ENCODE assay signal across 20 cellular contexts in the genomic region with DNA sequence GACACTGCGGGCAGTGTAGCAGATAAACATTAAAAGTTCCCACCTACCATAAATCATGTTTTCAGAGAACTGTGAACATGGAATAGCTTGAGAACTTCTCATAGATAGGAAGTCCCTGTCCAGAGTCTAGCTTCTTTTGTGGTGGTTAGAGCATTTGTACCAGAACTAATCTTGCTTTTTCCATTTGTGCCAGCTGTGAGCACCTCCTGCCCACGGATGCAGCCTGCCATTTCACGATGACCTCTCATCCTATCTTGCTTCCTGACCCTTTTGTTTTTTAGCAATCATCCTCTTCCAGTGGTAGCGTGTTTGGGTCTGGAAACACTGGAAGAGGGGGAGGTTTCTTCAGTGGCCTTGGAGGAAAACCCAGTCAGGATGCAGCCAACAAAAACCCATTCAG.
A peak's percentile ranks its signal among the peaks of the same experiment; 100 is the strongest.
DNase-seq lines count a peak whose midpoint lies in the region; ATAC-seq, FAIRE-seq and TF ChIP-seq lines count a peak whose summit lies in the region.
"Had no signal": no experiment of that assay in that cellular context is flagged by ENCODE, and none has a peak within 500 bp of the region (broad histone marks: within the 10 kb centered on the region; RNA-seq: fewer than 3 reads in every experiment).

No MANE protein-coding gene starts in this region.

- no peak for TF ChIP-seq RAD21 in K562 (CRISPR knock-in tag; conservative IDR thresholded peaks at IDR 0.05 in 1 of 2, IDR thresholded peaks at IDR 0.05 in 1 of 2)

- H3K4me1 ChIP-seq in K562 (replicated peaks in 1 of 2; ENCODE audit: control insufficient read depth in 2 of 2, insufficient read depth in 2 of 2, low read length in 2 of 2) (peaks cover 0 to 16% of the 10 kb centered on the region in 2 experiments; a peak in 3 of 5 replicates), vagina (peaks cover 13% of the 10 kb centered on the region), GM23248 (ENCODE audit: insufficient read depth) (peaks cover 12% of the 10 kb centered on the region)
- H3K4me1 ChIP-seq: Caco-2 had no signal

- POLR2A ChIA-PET in K562 (lab: Yijun Ruan, JAX): interaction anchor here (0.6 to 11.5 kb wide), 15 partner anchors 7 to 390 kb away, joined by 3 to 156 read pairs (median 4); no protein-coding TSS in a partner anchor

- in situ Hi-C loops in K562 (cut with MboI): loop anchor here (10.0 kb wide), 1 partner anchor 120 kb away; no protein-coding TSS in a partner anchor
- in situ Hi-C loops in GM23248 (cut with MboI): no loop called here

- H3K4me3 Mint-ChIP-seq in endothelial cell (ENCODE audit: unreplicated experiment) (no peak overlapping the region), nephron progenitor cell (no peak overlapping the region)
- H3K4me3 Mint-ChIP-seq: CD4-positive, CD25-positive, alpha-beta regulatory T cell; IgD-negative memory B cell had no signal

- H2AFZ ChIP-seq in K562 (ENCODE audit: low read depth, low read length) (no peak overlapping the region), GM23248 (no peak overlapping the region)

- H3K9me3 Mint-ChIP-seq in endothelial cell (ENCODE audit: unreplicated experiment) (peaks cover 5% of the 10 kb centered on the region), nephron progenitor cell (peaks cover 30% of the 10 kb centered on the region)

- H3K27ac ChIP-seq in K562 (ENCODE audit: extremely low read depth, low read depth, low read length) (no peak overlapping the region), vagina (peak overlapping the region; percentile 20), GM23248 (no peak overlapping the region)

- peaks cover 4% of the 10 kb centered on the region for H3K9me1 ChIP-seq in K562 (ENCODE audit: control insufficient read depth, insufficient read depth, low read length)

- H3K9ac ChIP-seq in K562 (ENCODE audit: insufficient read depth in 1 of 2, low read depth in 2 of 2, low read length in 2 of 2) (no peak overlapping the region; a peak in 1 of 4 replicates), GM23248 (no peak overlapping the region)

- peaks cover 87% of the 10 kb centered on the region for H3K36me3 ChIP-seq in K562 (ENCODE audit: control insufficient read depth, insufficient read depth, low read length)
- peaks cover 0 to 32% of the 10 kb centered on the region in 2 donors for H3K36me3 ChIP-seq in vagina
- H3K36me3 ChIP-seq in GM23248 (ENCODE audit: low read depth): peaks cover 8% of the 10 kb centered on the region; the same call in 1 of the 2 replicates

- DNase-seq in K562 (ENCODE audit: extremely low read depth in 1 of 4, low spot score in 3 of 4): no peak
- peak; percentile 20 for DNase-seq in endothelial cell (ENCODE audit: low spot score)
- no peak for DNase-seq in nephron progenitor cell
- no peak for DNase-seq in vagina (ENCODE audit: extremely low spot score in 2 of 2)
- no peak for DNase-seq in stimulated activated CD4-positive, alpha-beta T cell treated with anti-CD3 and anti-CD28 coated beads, Interleukin-15, amount 100 ng/mL, for 24 hours
- no peak for DNase-seq in NCI-H510A (lab: John Stamatoyannopoulos, UW)
- no peak for DNase-seq in GM23248
- DNase-seq: Caco-2; CD4-positive, CD25-positive, alpha-beta regulatory T cell; DMS 273 treated with DMSO at 0.1 percent for 48 hours; DMS79 treated with DMSO at 0.1 percent for 48 hours; Karpas-422; MV-4-11; NCI-H1694; NCI-H2081; NCI-H446; NCI-H526 treated with DMSO at 0.1 percent for 48 hours; OCI-M1 had no signal

- no peak for FAIRE-seq in K562 (lab: Jason Lieb, UNC)
- FAIRE-seq: RCC 7860 had no signal

- ATAC-seq in K562: no peak

- TF ChIP-seq EP300 in K562 (IDR thresholded peaks at IDR 0.05; ENCODE audit: low read length): no peak

- intact Hi-C loops in K562 (cut with micrococcal nuclease): no loop called here
- intact Hi-C loops in vagina (cut with DNase I): no loop called here

- H3K4me2 ChIP-seq in K562 (ENCODE audit: insufficient read depth, low read length) (no peak overlapping the region), GM23248 (ENCODE audit: unreplicated experiment) (no peak overlapping the region)

- H3K4me1 Mint-ChIP-seq in endothelial cell (ENCODE audit: unreplicated experiment): peaks cover 50% of the 10 kb centered on the region
- H3K4me1 Mint-ChIP-seq in nephron progenitor cell: peaks cover 7% of the 10 kb centered on the region

- H3K27ac Mint-ChIP-seq in endothelial cell (ENCODE audit: unreplicated experiment) (peak overlapping the region; percentile 85), nephron progenitor cell (peak overlapping the region; percentile 49)
- H3K27ac Mint-ChIP-seq: IgD-negative memory B cell had no signal

- H3K36me3 Mint-ChIP-seq in endothelial cell (ENCODE audit: low read depth, unreplicated experiment): peaks cover 32% of the 10 kb centered on the region
- H3K36me3 Mint-ChIP-seq in nephron progenitor cell (ENCODE audit: low read depth): peaks cover 66% of the 10 kb centered on the region

- TF ChIP-seq CTCF in K562 (IDR thresholded peaks at IDR 0.05 in 2 of 3, conservative IDR thresholded peaks at IDR 0.05 in 1 of 3; ENCODE audit: insufficient read depth in 2 of 3, low read depth in 1 of 3, low read length in 3 of 3) (no peak), endothelial cell (IDR thresholded peaks at IDR 0.05; ENCODE audit: unreplicated experiment) (no peak), nephron progenitor cell (IDR thresholded peaks at IDR 0.05) (no peak), vagina (IDR thresholded peaks at IDR 0.05) (no peak)

- H3K27me3 Mint-ChIP-seq in endothelial cell (ENCODE audit: unreplicated experiment): peaks cover 5% of the 10 kb centered on the region
- H3K27me3 Mint-ChIP-seq in nephron progenitor cell (ENCODE audit: low read depth, poor library complexity): peaks cover 5% of the 10 kb centered on the region
- H3K27me3 Mint-ChIP-seq: CD4-positive, CD25-positive, alpha-beta regulatory T cell; IgD-negative memory B cell had no signal

- peaks cover 26% of the 10 kb centered on the region for H3F3A ChIP-seq in GM23248 (ENCODE audit: insufficient read depth)

- no peaks in the 10 kb centered on the region for H3K79me2 ChIP-seq in K562 (ENCODE audit: control insufficient read depth, insufficient read depth, low read length)
- H3K79me2 ChIP-seq in GM23248 (ENCODE audit: insufficient read depth): no peaks in the 10 kb centered on the region

- CTCF ChIA-PET in K562 (lab: Yijun Ruan, JAX; ENCODE audit: low intra/inter-chr PET ratio): interaction anchor here (0.6 kb wide), 1 partner anchor 444 kb away, joined by 3 read pairs; no protein-coding TSS in a partner anchor

- no peaks in the 10 kb centered on the region for H3K9me2 ChIP-seq in GM23248 (ENCODE audit: insufficient read depth)

- TF ChIP-seq POLR2A in K562 (conservative IDR thresholded peaks at IDR 0.05) (no peak), vagina (IDR thresholded peaks at IDR 0.05) (no peak)

- BruUV-seq in K562 (replicated peaks; lab: Mats Ljungman, UMichigan): no TSS peak

- H3K9me3 ChIP-seq in K562 (replicated peaks; ENCODE audit: control insufficient read depth, insufficient read depth, low read depth, low read length) (no peaks in the 10 kb centered on the region), vagina (peaks cover 7% of the 10 kb centered on the region), GM23248 (ENCODE audit: low read depth) (no peaks in the 10 kb centered on the region)

- H3K4me3 ChIP-seq in K562 (no peak overlapping the region), vagina (no peak overlapping the region), GM23248 (no peak overlapping the region)

- H4K20me1 ChIP-seq in K562 (replicated peaks; ENCODE audit: control insufficient read depth, insufficient read depth, low read length) (no peaks in the 10 kb centered on the region), GM23248 (ENCODE audit: insufficient read depth) (no peaks in the 10 kb centered on the region)

- WGBS in K562 (ENCODE audit: insufficient coverage, low coverage, missing lambda C conversion rate): 79% methylated on average over 4 of the region's 4 CpGs
- WGBS in GM23248 (ENCODE audit: low coverage in 1 of 2, low lambda C conversion rate in 2 of 2, missing lambda C conversion rate in 2 of 2), 2 experiments: 85 to 86% methylated on average over 4 of the region's 4 CpGs

- H3K27me3 ChIP-seq in K562 (ENCODE audit: control insufficient read depth in 2 of 2, insufficient read depth in 2 of 2, low read length in 2 of 2) (no peaks in the 10 kb centered on the region), vagina (no peaks in the 10 kb centered on the region), GM23248 (replicated peaks; ENCODE audit: insufficient read depth) (no peaks in the 10 kb centered on the region)

TF ChIP-seq in K562, 482 proteins besides CTCF, POLR2A, EP300 and RAD21 (continues in another document):
- TF ChIP-seq, protein P1, sequence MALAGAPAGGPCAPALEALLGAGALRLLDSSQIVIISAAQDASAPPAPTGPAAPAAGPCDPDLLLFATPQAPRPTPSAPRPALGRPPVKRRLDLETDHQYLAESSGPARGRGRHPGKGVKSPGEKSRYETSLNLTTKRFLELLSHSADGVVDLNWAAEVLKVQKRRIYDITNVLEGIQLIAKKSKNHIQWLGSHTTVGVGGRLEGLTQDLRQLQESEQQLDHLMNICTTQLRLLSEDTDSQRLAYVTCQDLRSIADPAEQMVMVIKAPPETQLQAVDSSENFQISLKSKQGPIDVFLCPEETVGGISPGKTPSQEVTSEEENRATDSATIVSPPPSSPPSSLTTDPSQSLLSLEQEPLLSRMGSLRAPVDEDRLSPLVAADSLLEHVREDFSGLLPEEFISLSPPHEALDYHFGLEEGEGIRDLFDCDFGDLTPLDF (CRISPR knock-in tag; IDR thresholded peaks at IDR 0.05): peak; percentile 4; the same call in 1 of the 2 replicates
- TF ChIP-seq NFIX (CRISPR knock-in tag; IDR thresholded peaks at IDR 0.05; ENCODE audit: low read depth): no peak
- TF ChIP-seq CREM (IDR thresholded peaks at IDR 0.05; ENCODE audit: low read depth): no peak
- no peak for TF ChIP-seq CHD4 (IDR thresholded peaks at IDR 0.05; ENCODE audit: insufficient read depth, insufficient replicate concordance, low read depth, low read length, poor library complexity, severe bottlenecking)
- no peak for TF ChIP-seq TOE1 (IDR thresholded peaks at IDR 0.05; ENCODE audit: borderline replicate concordance)
- TF ChIP-seq TOE1 (CRISPR knock-in tag; IDR thresholded peaks at IDR 0.05; ENCODE audit: borderline replicate concordance, low read depth): no peak
- TF ChIP-seq PTTG1 (tag; IDR thresholded peaks at IDR 0.05; ENCODE audit: low read depth): no peak
- TF ChIP-seq DPF2 (IDR thresholded peaks at IDR 0.05): no peak
- TF ChIP-seq ZC3H4 (CRISPR knock-in tag; IDR thresholded peaks at IDR 0.05; ENCODE audit: borderline replicate concordance): no peak
- TF ChIP-seq, protein P2, sequence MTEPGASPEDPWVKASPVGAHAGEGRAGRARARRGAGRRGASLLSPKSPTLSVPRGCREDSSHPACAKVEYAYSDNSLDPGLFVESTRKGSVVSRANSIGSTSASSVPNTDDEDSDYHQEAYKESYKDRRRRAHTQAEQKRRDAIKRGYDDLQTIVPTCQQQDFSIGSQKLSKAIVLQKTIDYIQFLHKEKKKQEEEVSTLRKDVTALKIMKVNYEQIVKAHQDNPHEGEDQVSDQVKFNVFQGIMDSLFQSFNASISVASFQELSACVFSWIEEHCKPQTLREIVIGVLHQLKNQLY (CRISPR knock-in tag; conservative IDR thresholded peaks at IDR 0.05): peak in 1 of 2 experiments; percentile 81; a peak in 1 of 4 replicates
